Comparison of ENCODE assay signal across 25 cellular contexts in genomic region chr15:67419705-67420104, GRCh38.
DNase-seq lines count a peak whose midpoint lies in the region; ATAC-seq, FAIRE-seq and TF ChIP-seq lines count a peak whose summit lies in the region.
"Had no signal": no experiment of that assay in that cellular context is flagged by ENCODE, and none has a peak within 500 bp of the region (broad histone marks: within the 10 kb centered on the region; RNA-seq: fewer than 3 reads in every experiment).

No MANE protein-coding gene starts in this region.

- H3K36me3 ChIP-seq in OCI-LY7 (ENCODE audit: insufficient read depth, low read length), result no peaks in the 10 kb centered on the region
- H3K36me3 ChIP-seq in naive thymus-derived CD4-positive, alpha-beta T cell (ENCODE audit: control insufficient read depth in 2 of 3, insufficient read depth in 3 of 3, low read length in 3 of 3), result no peaks in the 10 kb centered on the region
- H3K36me3 ChIP-seq: BE2C, BLaER1 had no signal

- no peaks in the 10 kb centered on the region for H4K20me1 ChIP-seq in OCI-LY7 (ENCODE audit: insufficient read depth, low read length)
- H4K20me1 ChIP-seq: BLaER1 had no signal

- no peaks in the 10 kb centered on the region for H3K4me1 Mint-ChIP-seq in stimulated activated naive B cell treated with anti-CD40 and anti-IgM and Interleukin-4, amounts not matched to agents 10 μg/mL and 1 μg/mL and 100 μg/mL, for 72 hours
- H3K4me1 Mint-ChIP-seq in naive thymus-derived CD4-positive, alpha-beta T cell, result no peaks in the 10 kb centered on the region
- H3K4me1 Mint-ChIP-seq: CD14-positive monocyte; CD4-positive, alpha-beta memory T cell; CD4-positive, CD25-positive, alpha-beta regulatory T cell; CD8-positive, alpha-beta memory T cell had no signal

- intact Hi-C loops in OCI-LY7 (cut with micrococcal nuclease; ENCODE audit: unreplicated experiment), result no loop called here
- intact Hi-C loops in naive thymus-derived CD4-positive, alpha-beta T cell (cut with micrococcal nuclease), result no loop called here

- H3K36me3 Mint-ChIP-seq in stimulated activated naive B cell treated with anti-CD40 and anti-IgM and Interleukin-4, amounts not matched to agents 10 μg/mL and 1 μg/mL and 100 μg/mL, for 72 hours, result peaks cover 0 to 4% of the 10 kb centered on the region in 2 donors
- H3K36me3 Mint-ChIP-seq in naive thymus-derived CD4-positive, alpha-beta T cell, result peaks cover 0 to 14% (median 6%) of the 10 kb centered on the region in 5 donors
- H3K36me3 Mint-ChIP-seq: CD14-positive monocyte had no signal

- H3K9me3 ChIP-seq in OCI-LY7 (ENCODE audit: low read length), result no peaks in the 10 kb centered on the region
- no peaks in the 10 kb centered on the region for H3K9me3 ChIP-seq in naive thymus-derived CD4-positive, alpha-beta T cell (ENCODE audit: control insufficient read depth in 2 of 3, low read length in 3 of 3)
- H3K9me3 ChIP-seq: BE2C, BLaER1 had no signal

- 0 out of 2 replicates have a peak overlapping the region, but pooled peaks have one; percentile 5 for H3K4me2 ChIP-seq in OCI-LY7 (ENCODE audit: low read length)
- H3K4me2 ChIP-seq: BLaER1 had no signal

- H3K27ac ChIP-seq in OCI-LY7 (ENCODE audit: low read depth, low read length, poor library complexity, severe bottlenecking), result no peak overlapping the region
- no peak overlapping the region for H3K27ac ChIP-seq in naive thymus-derived CD4-positive, alpha-beta T cell (ENCODE audit: low read depth, low read length)
- H3K27ac ChIP-seq: BLaER1 had no signal

- H3K4me3 ChIP-seq in OCI-LY7 (ENCODE audit: low read depth, low read length, poor library complexity, severe bottlenecking), result no peak overlapping the region
- H3K4me3 ChIP-seq in naive thymus-derived CD4-positive, alpha-beta T cell (ENCODE audit: low read length), result no peak overlapping the region
- H3K4me3 ChIP-seq: BLaER1, GM12878 had no signal

- H3K27ac Mint-ChIP-seq in stimulated activated naive B cell treated with anti-CD40 and anti-IgM and Interleukin-4, amounts not matched to agents 10 μg/mL and 1 μg/mL and 100 μg/mL, for 72 hours, result peak overlapping the region; percentile 51
- H3K27ac Mint-ChIP-seq in naive thymus-derived CD4-positive, alpha-beta T cell, result no peak overlapping the region
- H3K27ac Mint-ChIP-seq: CD14-positive monocyte; CD4-positive, CD25-positive, alpha-beta regulatory T cell had no signal

- H3K79me2 ChIP-seq in OCI-LY7 (ENCODE audit: insufficient read depth, low read depth, low read length), result no peaks in the 10 kb centered on the region

- no peak overlapping the region for H3K4me3 Mint-ChIP-seq in stimulated activated naive B cell treated with anti-CD40 and anti-IgM and Interleukin-4, amounts not matched to agents 10 μg/mL and 1 μg/mL and 100 μg/mL, for 72 hours
- H3K4me3 Mint-ChIP-seq in naive thymus-derived CD4-positive, alpha-beta T cell, result no peak overlapping the region
- H3K4me3 Mint-ChIP-seq: CD14-positive monocyte; CD4-positive, alpha-beta memory T cell; CD4-positive, CD25-positive, alpha-beta regulatory T cell; CD8-positive, alpha-beta memory T cell had no signal

- H3K9me3 Mint-ChIP-seq in stimulated activated naive B cell treated with anti-CD40 and anti-IgM and Interleukin-4, amounts not matched to agents 10 μg/mL and 1 μg/mL and 100 μg/mL, for 72 hours, result no peaks in the 10 kb centered on the region
- H3K9me3 Mint-ChIP-seq in naive thymus-derived CD4-positive, alpha-beta T cell, result no peaks in the 10 kb centered on the region
- H3K9me3 Mint-ChIP-seq: CD14-positive monocyte; CD4-positive, alpha-beta memory T cell; CD4-positive, CD25-positive, alpha-beta regulatory T cell; CD8-positive, alpha-beta memory T cell had no signal

- FAIRE-seq in RCC 7860 (lab: Jason Lieb, UNC), result no peak
- FAIRE-seq: A204.1, GM12878, GM12892 had no signal

- BruUV-seq in OCI-LY7 (replicated peaks; lab: Mats Ljungman, UMichigan), result no TSS peak

- no peak for ATAC-seq in stimulated activated naive B cell treated with anti-CD40 and anti-IgM and Interleukin-4, amounts not matched to agents 10 μg/mL and 1 μg/mL and 100 μg/mL, for 72 hours (replicated peaks)
- no peak for ATAC-seq in naive thymus-derived CD4-positive, alpha-beta T cell

- H3K27me3 Mint-ChIP-seq in stimulated activated naive B cell treated with anti-CD40 and anti-IgM and Interleukin-4, amounts not matched to agents 10 μg/mL and 1 μg/mL and 100 μg/mL, for 72 hours, result peaks cover 0 to 3% of the 10 kb centered on the region in 2 donors
- H3K27me3 Mint-ChIP-seq in naive thymus-derived CD4-positive, alpha-beta T cell, result no peaks in the 10 kb centered on the region
- H3K27me3 Mint-ChIP-seq: CD4-positive, alpha-beta memory T cell; CD4-positive, CD25-positive, alpha-beta regulatory T cell; CD8-positive, alpha-beta memory T cell had no signal

- peak overlapping the region; percentile 42; the same call in 1 of the 2 replicates for H2AFZ ChIP-seq in OCI-LY7 (ENCODE audit: low read length)

- no peak for TF ChIP-seq CTCF in OCI-LY7 (conservative IDR thresholded peaks at IDR 0.05; ENCODE audit: low read length)

- peaks cover 5% of the 10 kb centered on the region for H3K4me1 ChIP-seq in OCI-LY7 (ENCODE audit: insufficient read depth, low read length, poor library complexity, severe bottlenecking)
- H3K4me1 ChIP-seq in naive thymus-derived CD4-positive, alpha-beta T cell (ENCODE audit: control insufficient read depth in 2 of 2, insufficient read depth in 2 of 2, low read length in 2 of 2), result no peaks in the 10 kb centered on the region
- H3K4me1 ChIP-seq: BE2C had no signal

- DNase-seq in OCI-LY7 (ENCODE audit: low spot score) (no peak), RCC 7860 (ENCODE audit: low spot score) (no peak)
- no peak for DNase-seq in stimulated activated naive B cell treated with anti-CD40 and anti-IgM and Interleukin-4, amounts not matched to agents 10 μg/mL and 1 μg/mL and 100 μg/mL, for 72 hours
- DNase-seq in naive thymus-derived CD4-positive, alpha-beta T cell, result no peak
- DNase-seq in stimulated activated naive CD4-positive, alpha-beta T cell treated with Interleukin-2 at 50 U/mL for 16 hours (lab: John Stamatoyannopoulos, UW), result no peak
- DNase-seq: 8988T; ACHN; BE2C; C1 segment of cervical spinal cord; CD4-positive, alpha-beta memory T cell; CD4-positive, CD25-positive, alpha-beta regulatory T cell; CD8-positive, alpha-beta memory T cell; COR-L47; DMS 273 treated with DMSO at 0.1 percent for 48 hours; DMS153; DMS53; DMS79; DND-41; EL; GDM1 had no signal

- POLR2A ChIA-PET in OCI-LY7 (lab: Charles Lee), result interaction anchor here (1.1 kb wide), 1 partner anchor 105 kb away, joined by 4 read pairs; no protein-coding TSS in a partner anchor
- POLR2A ChIA-PET in naive thymus-derived CD4-positive, alpha-beta T cell (lab: Charles Lee), result no interaction called here

- H3K27me3 ChIP-seq in naive thymus-derived CD4-positive, alpha-beta T cell (ENCODE audit: control insufficient read depth in 2 of 2, insufficient read depth in 2 of 2, low read length in 2 of 2), result no peaks in the 10 kb centered on the region
- H3K27me3 ChIP-seq: BE2C, BLaER1 had no signal

- CTCF ChIA-PET in OCI-LY7 (lab: Charles Lee; ENCODE audit: unreplicated experiment), result no interaction called here
- CTCF ChIA-PET in naive thymus-derived CD4-positive, alpha-beta T cell (lab: Charles Lee), result no interaction called here

- no peaks in the 10 kb centered on the region for H3K9me2 ChIP-seq in OCI-LY7 (ENCODE audit: insufficient read depth, low read length)
